Comparison of ENCODE assay signal across 8 cellular contexts in the genomic region with DNA sequence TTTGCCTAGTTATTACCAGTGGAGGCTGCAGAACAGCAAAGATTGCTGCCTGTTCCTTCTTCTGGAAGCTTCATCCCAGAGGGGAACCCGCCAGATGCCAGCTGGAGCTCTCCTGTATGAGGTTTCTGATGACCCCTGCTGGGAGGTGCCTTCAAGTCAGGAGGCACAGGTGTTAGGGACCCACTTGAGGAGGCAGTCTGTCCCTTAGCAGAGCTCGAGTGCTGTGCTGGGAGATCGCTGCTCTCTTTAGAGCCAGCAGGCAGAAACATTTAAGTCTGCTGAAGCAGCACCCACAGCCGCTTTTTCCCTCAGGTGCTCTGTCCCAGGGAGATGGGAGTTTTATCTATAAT.
A peak's percentile ranks its signal among the peaks of the same experiment; 100 is the strongest.
DNase-seq lines count a peak whose midpoint lies in the region; FAIRE-seq and TF ChIP-seq lines count a peak whose summit lies in the region.
"Not testable (repeated sequence)": the region's sequence is repeated elsewhere in the genome, so short reads cannot be mapped to it uniquely, and the experiment has no call there.

No MANE protein-coding gene starts in this region.

- H3K4me3 ChIP-seq in GM23248 (0 out of 2 replicates have a peak overlapping the region, but pooled peaks have one; percentile 52), kidney (ENCODE audit: low read length in 2 of 2) (peak overlapping the region in 1 of 2 donors; percentile 17)
- not testable (repeated sequence) for H3K4me3 ChIP-seq in mesodermal cell (ENCODE audit: extremely low read depth, insufficient read depth, low read length, poor library complexity, severe bottlenecking); spleen

- peaks cover 16% of the 10 kb centered on the region for H3K4me1 Mint-ChIP-seq in chondrocyte (ENCODE audit: low read depth)

- intact Hi-C loops in kidney (cut with DNase I); spleen (cut with DNase I; ENCODE audit: low total_unique reads): not testable (repeated sequence)

- FAIRE-seq in kidney (lab: Jason Lieb, UNC) = not testable (repeated sequence)

- 93 to 95% methylated on average over 4 of the region's 4 CpGs for WGBS in GM23248 (ENCODE audit: low coverage in 1 of 2, low lambda C conversion rate in 2 of 2, missing lambda C conversion rate in 2 of 2), 2 experiments
- WGBS in mesodermal cell (ENCODE audit: insufficient coverage in 2 of 2), 2 experiments = 65 to 70% methylated on average over 2 to 4 of the region's 4 CpGs
- 87 to 96% (median 91%) methylated on average over 4 of the region's 4 CpGs for WGBS in spleen, 5 donors

- not testable (repeated sequence) for H3K9me2 ChIP-seq in GM23248 (ENCODE audit: insufficient read depth)

- in situ Hi-C loops in GM23248 (cut with MboI) = not testable (repeated sequence)

- H3K4me1 ChIP-seq in GM23248 (ENCODE audit: insufficient read depth) = peaks cover 13% of the 10 kb centered on the region
- H3K4me1 ChIP-seq in kidney (ENCODE audit: control insufficient read depth in 1 of 2, insufficient read depth in 1 of 2, low read depth in 1 of 2, low read length in 2 of 2); mesodermal cell (ENCODE audit: control insufficient read depth, insufficient read depth, low read length, poor library complexity, severe bottlenecking); spleen: not testable (repeated sequence)

- H2AFZ ChIP-seq in GM23248 = peak overlapping the region; percentile 78

- H3K79me2 ChIP-seq in GM23248 (ENCODE audit: insufficient read depth) = not testable (repeated sequence)

- peak overlapping the region; percentile 49 for H3K4me2 ChIP-seq in GM23248 (ENCODE audit: unreplicated experiment)

- TF ChIP-seq POLR2A in spleen (IDR thresholded peaks at IDR 0.05) = not testable (repeated sequence)

- H3K4me3 Mint-ChIP-seq in chondrocyte (ENCODE audit: unreplicated experiment) = not testable (repeated sequence)

- H3K9me3 ChIP-seq in GM23248 (ENCODE audit: low read depth); kidney (ENCODE audit: control insufficient read depth in 1 of 2, low read length in 2 of 2); mesodermal cell (ENCODE audit: control insufficient read depth, low read length): not testable (repeated sequence)
- H3K9me3 ChIP-seq in spleen = peaks cover 0 to 36% (median 20%) of the 10 kb centered on the region in 8 donors

- H3K9ac ChIP-seq in GM23248; kidney (ENCODE audit: low read length in 2 of 2): not testable (repeated sequence)

- DNase-seq in COLO668 (lab: John Stamatoyannopoulos, UW; ENCODE audit: unreplicated experiment) (peak; percentile 11), NCI-H187 (lab: John Stamatoyannopoulos, UW) (peak; percentile 46 to 82), NCI-H524 (lab: John Stamatoyannopoulos, UW) (peak; percentile 91 to 98), chondrocyte (ENCODE audit: low spot score) (peak; percentile 56), kidney (peak; percentile 23), spleen (peak; percentile 43)
- DNase-seq in GM23248 = not testable (repeated sequence)

- H3K27me3 ChIP-seq in GM23248 (replicated peaks; ENCODE audit: insufficient read depth); spleen (replicated peaks in 1 of 7): not testable (repeated sequence)

- peaks cover 29% of the 10 kb centered on the region for H3K9me3 Mint-ChIP-seq in chondrocyte (ENCODE audit: low read depth)

- not testable (repeated sequence) for TF ChIP-seq CTCF in chondrocyte (IDR thresholded peaks at IDR 0.05); kidney (IDR thresholded peaks at IDR 0.05; ENCODE audit: borderline replicate concordance, extremely low read depth, insufficient read depth); spleen (IDR thresholded peaks at IDR 0.05 in 8 of 11, conservative IDR thresholded peaks at IDR 0.05 in 3 of 11)

- not testable (repeated sequence) for H3K27me3 Mint-ChIP-seq in chondrocyte (ENCODE audit: low read depth)

- H3K27ac ChIP-seq in GM23248; kidney (ENCODE audit: low read depth in 2 of 2, low read length in 2 of 2); spleen: not testable (repeated sequence)
- H3K27ac ChIP-seq in mesodermal cell (ENCODE audit: low read depth, low read length, severe bottlenecking) = peak overlapping the region; percentile 13

- not testable (repeated sequence) for H4K20me1 ChIP-seq in GM23248 (ENCODE audit: insufficient read depth)

- not testable (repeated sequence) for H3K27ac Mint-ChIP-seq in chondrocyte (ENCODE audit: unreplicated experiment)

- peaks cover 22% of the 10 kb centered on the region for H3K36me3 Mint-ChIP-seq in chondrocyte (ENCODE audit: low read depth)

- not testable (repeated sequence) for H3K36me3 ChIP-seq in GM23248 (ENCODE audit: low read depth); kidney (ENCODE audit: control insufficient read depth in 1 of 2, insufficient read depth in 2 of 2, low read length in 2 of 2); mesodermal cell (ENCODE audit: control insufficient read depth, insufficient read depth, low read length)
- H3K36me3 ChIP-seq in spleen = peaks cover 0 to 11% (median 0%) of the 10 kb centered on the region in 6 donors

- not testable (repeated sequence) for H3F3A ChIP-seq in GM23248 (ENCODE audit: insufficient read depth)
